In the genomic region with DNA sequence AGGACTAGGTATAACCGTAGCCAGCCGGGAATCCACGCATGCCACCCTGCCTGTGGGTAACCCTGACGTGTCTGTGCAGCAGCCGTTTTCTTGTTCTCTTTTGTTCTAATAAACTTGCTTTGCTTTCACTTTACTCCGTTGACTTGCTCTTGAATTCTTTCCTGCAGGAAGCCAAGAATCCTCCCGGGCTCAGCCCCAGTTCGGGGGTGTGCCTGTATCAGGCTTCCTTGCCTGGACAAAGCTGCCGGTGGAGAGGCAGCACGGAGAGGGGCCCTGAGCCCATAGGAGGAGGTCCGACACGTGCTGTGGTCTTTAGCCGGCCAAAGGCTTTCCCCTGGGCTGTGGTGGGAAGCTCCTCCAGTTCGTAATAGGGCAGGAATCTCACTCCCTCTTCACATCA, we compare ENCODE assay signal across 1 cellular context.
TF ChIP-seq lines count a peak whose summit lies in the region.

No MANE protein-coding gene starts in this region.

TF ChIP-seq in K562, 482 proteins besides CTCF, POLR2A, EP300 and RAD21:
- TF ChIP-seq, protein P1, sequence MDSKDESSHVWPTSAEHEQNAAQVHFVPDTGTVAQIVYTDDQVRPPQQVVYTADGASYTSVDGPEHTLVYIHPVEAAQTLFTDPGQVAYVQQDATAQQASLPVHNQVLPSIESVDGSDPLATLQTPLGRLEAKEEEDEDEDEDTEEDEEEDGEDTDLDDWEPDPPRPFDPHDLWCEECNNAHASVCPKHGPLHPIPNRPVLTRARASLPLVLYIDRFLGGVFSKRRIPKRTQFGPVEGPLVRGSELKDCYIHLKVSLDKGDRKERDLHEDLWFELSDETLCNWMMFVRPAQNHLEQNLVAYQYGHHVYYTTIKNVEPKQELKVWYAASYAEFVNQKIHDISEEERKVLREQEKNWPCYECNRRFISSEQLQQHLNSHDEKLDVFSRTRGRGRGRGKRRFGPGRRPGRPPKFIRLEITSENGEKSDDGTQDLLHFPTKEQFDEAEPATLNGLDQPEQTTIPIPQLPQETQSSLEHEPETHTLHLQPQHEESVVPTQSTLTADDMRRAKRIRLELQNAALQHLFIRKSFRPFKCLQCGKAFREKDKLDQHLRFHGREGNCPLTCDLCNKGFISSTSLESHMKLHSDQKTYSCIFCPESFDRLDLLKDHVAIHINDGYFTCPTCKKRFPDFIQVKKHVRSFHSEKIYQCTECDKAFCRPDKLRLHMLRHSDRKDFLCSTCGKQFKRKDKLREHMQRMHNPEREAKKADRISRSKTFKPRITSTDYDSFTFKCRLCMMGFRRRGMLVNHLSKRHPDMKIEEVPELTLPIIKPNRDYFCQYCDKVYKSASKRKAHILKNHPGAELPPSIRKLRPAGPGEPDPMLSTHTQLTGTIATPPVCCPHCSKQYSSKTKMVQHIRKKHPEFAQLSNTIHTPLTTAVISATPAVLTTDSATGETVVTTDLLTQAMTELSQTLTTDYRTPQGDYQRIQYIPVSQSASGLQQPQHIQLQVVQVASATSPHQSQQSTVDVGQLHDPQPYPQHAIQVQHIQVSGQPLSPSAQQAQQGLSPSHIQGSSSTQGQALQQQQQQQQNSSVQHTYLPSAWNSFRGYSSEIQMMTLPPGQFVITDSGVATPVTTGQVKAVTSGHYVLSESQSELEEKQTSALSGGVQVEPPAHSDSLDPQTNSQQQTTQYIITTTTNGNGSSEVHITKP (IDR thresholded peaks at IDR 0.05; ENCODE audit: partially characterized antibody), result no peak
- TF ChIP-seq LARP7 (IDR thresholded peaks at IDR 0.05) (no peak), NCOA2 (IDR thresholded peaks at IDR 0.05; ENCODE audit: partially characterized antibody in 2 of 2) (no peak), HIVEP1 (CRISPR knock-in tag; IDR thresholded peaks at IDR 0.05) (no peak), PHF21A (IDR thresholded peaks at IDR 0.05; ENCODE audit: borderline replicate concordance, low read depth) (no peak), USF2 (CRISPR knock-in tag; IDR thresholded peaks at IDR 0.05) (no peak), KAT2B (IDR thresholded peaks at IDR 0.05; ENCODE audit: low read depth, low read length) (no peak), ZNF609 (CRISPR knock-in tag; IDR thresholded peaks at IDR 0.05; ENCODE audit: borderline replicate concordance) (no peak), WHSC1 (IDR thresholded peaks at IDR 0.05; ENCODE audit: low read length) (no peak), ZC3H4 (CRISPR knock-in tag; IDR thresholded peaks at IDR 0.05; ENCODE audit: borderline replicate concordance) (no peak), ZNF445 (CRISPR knock-in tag; IDR thresholded peaks at IDR 0.05; ENCODE audit: low read depth) (no peak), CEBPB (tag; IDR thresholded peaks at IDR 0.05) (no peak), SMAD4 (CRISPR knock-in tag; conservative IDR thresholded peaks at IDR 0.05) (no peak), CBFA2T3 (IDR thresholded peaks at IDR 0.05) (no peak), RBFOX2 (IDR thresholded peaks at IDR 0.05; ENCODE audit: low read depth, low read length) (no peak), POLR2G (IDR thresholded peaks at IDR 0.05; ENCODE audit: low read depth, low read length) (no peak)
- TF ChIP-seq, protein P2, sequence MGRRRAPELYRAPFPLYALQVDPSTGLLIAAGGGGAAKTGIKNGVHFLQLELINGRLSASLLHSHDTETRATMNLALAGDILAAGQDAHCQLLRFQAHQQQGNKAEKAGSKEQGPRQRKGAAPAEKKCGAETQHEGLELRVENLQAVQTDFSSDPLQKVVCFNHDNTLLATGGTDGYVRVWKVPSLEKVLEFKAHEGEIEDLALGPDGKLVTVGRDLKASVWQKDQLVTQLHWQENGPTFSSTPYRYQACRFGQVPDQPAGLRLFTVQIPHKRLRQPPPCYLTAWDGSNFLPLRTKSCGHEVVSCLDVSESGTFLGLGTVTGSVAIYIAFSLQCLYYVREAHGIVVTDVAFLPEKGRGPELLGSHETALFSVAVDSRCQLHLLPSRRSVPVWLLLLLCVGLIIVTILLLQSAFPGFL (CRISPR knock-in tag; IDR thresholded peaks at IDR 0.05), result no peak
- TF ChIP-seq, protein P3, sequence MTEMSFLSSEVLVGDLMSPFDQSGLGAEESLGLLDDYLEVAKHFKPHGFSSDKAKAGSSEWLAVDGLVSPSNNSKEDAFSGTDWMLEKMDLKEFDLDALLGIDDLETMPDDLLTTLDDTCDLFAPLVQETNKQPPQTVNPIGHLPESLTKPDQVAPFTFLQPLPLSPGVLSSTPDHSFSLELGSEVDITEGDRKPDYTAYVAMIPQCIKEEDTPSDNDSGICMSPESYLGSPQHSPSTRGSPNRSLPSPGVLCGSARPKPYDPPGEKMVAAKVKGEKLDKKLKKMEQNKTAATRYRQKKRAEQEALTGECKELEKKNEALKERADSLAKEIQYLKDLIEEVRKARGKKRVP (CRISPR knock-in tag; IDR thresholded peaks at IDR 0.05), result no peak
- TF ChIP-seq, protein P4, sequence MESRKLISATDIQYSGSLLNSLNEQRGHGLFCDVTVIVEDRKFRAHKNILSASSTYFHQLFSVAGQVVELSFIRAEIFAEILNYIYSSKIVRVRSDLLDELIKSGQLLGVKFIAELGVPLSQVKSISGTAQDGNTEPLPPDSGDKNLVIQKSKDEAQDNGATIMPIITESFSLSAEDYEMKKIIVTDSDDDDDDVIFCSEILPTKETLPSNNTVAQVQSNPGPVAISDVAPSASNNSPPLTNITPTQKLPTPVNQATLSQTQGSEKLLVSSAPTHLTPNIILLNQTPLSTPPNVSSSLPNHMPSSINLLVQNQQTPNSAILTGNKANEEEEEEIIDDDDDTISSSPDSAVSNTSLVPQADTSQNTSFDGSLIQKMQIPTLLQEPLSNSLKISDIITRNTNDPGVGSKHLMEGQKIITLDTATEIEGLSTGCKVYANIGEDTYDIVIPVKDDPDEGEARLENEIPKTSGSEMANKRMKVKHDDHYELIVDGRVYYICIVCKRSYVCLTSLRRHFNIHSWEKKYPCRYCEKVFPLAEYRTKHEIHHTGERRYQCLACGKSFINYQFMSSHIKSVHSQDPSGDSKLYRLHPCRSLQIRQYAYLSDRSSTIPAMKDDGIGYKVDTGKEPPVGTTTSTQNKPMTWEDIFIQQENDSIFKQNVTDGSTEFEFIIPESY (CRISPR knock-in tag; IDR thresholded peaks at IDR 0.05), result no peak
- TF ChIP-seq, protein P5, sequence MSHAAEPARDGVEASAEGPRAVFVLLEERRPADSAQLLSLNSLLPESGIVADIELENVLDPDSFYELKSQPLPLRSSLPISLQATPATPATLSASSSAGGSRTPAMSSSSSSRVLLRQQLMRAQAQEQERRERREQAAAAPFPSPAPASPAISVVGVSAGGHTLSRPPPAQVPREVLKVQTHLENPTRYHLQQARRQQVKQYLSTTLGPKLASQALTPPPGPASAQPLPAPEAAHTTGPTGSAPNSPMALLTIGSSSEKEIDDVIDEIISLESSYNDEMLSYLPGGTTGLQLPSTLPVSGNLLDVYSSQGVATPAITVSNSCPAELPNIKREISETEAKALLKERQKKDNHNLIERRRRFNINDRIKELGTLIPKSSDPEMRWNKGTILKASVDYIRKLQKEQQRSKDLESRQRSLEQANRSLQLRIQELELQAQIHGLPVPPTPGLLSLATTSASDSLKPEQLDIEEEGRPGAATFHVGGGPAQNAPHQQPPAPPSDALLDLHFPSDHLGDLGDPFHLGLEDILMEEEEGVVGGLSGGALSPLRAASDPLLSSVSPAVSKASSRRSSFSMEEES (CRISPR knock-in tag; IDR thresholded peaks at IDR 0.05), result no peak
